1 cellular context compared by ENCODE assay signal in the genomic region with DNA sequence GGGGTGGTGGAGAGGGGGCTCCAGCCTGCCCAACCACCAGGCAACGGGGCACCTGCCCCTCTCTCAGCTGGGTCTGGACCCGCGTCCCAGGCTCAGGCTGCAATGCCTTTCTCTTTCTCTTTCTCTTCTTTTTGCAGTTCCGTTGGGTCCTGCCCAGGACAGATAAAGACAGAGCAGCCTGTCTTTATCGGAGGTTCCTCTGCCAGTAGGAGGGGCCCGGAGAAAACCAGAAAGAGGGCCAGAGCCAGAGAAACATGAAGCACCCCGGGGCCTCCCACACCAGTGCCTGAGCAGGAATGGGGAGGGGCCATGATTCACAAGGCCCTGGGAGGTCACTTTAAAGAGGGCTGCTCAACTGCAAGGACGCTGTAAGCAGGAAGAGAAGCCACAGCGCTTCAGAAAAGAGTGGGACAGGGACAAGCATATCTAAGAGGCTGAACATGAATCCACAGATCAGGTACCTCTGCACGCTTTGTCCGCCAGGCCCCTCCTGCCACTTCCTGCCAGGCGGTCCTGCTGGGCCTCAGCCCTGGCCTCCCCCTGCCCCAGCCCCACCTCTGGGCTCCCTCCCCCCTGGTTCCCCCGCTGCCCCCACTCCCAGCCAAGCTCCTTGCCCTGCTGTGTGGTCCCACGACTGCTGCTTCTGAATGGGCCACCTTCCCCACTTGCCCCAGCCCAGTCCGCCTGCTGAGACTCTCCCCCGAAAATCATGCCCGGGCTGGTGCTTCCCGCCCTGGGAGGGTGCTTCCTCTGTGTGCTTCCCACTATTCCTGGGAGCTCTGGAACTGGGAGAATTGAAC.
TF ChIP-seq lines count a peak whose summit lies in the region.

Gene APOBEC3C, plus strand, starts transcription at position 335 of the 800 bp plus-strand sequence. Its CDS starts 106 bp downstream, at position 441.

TF ChIP-seq in K562, 482 proteins besides CTCF, POLR2A, EP300 and RAD21 (continued from another document and continues in another):
- TF ChIP-seq, protein P1, sequence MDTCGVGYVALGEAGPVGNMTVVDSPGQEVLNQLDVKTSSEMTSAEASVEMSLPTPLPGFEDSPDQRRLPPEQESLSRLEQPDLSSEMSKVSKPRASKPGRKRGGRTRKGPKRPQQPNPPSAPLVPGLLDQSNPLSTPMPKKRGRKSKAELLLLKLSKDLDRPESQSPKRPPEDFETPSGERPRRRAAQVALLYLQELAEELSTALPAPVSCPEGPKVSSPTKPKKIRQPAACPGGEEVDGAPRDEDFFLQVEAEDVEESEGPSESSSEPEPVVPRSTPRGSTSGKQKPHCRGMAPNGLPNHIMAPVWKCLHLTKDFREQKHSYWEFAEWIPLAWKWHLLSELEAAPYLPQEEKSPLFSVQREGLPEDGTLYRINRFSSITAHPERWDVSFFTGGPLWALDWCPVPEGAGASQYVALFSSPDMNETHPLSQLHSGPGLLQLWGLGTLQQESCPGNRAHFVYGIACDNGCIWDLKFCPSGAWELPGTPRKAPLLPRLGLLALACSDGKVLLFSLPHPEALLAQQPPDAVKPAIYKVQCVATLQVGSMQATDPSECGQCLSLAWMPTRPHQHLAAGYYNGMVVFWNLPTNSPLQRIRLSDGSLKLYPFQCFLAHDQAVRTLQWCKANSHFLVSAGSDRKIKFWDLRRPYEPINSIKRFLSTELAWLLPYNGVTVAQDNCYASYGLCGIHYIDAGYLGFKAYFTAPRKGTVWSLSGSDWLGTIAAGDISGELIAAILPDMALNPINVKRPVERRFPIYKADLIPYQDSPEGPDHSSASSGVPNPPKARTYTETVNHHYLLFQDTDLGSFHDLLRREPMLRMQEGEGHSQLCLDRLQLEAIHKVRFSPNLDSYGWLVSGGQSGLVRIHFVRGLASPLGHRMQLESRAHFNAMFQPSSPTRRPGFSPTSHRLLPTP (IDR thresholded peaks at IDR 0.05; ENCODE audit: borderline replicate concordance, extremely low read depth, insufficient read length), result no peak
- no peak for TF ChIP-seq ATF1 (CRISPR knock-in tag; IDR thresholded peaks at IDR 0.05)
- TF ChIP-seq ATF1 (tag; IDR thresholded peaks at IDR 0.05), result 0 out of 2 replicates have a peak, but pooled peaks have one; percentile 18
- peak; percentile 44; the same call in 1 of the 2 replicates for TF ChIP-seq ELF1 (tag; IDR thresholded peaks at IDR 0.05)
- no peak for TF ChIP-seq GATAD2B (IDR thresholded peaks at IDR 0.05; ENCODE audit: borderline replicate concordance)
- peak; percentile 88 for TF ChIP-seq RNF2 (IDR thresholded peaks at IDR 0.05)
- peak; percentile 13 for TF ChIP-seq NEUROD1 (IDR thresholded peaks at IDR 0.05; ENCODE audit: borderline replicate concordance, low read depth, low read length, partially characterized antibody)
- TF ChIP-seq MTA2 (IDR thresholded peaks at IDR 0.05; ENCODE audit: low read depth), result peak; percentile 52
- no peak for TF ChIP-seq SP2 (IDR thresholded peaks at IDR 0.05; ENCODE audit: extremely low read depth, low read depth, low read length, poor library complexity, severe bottlenecking)
- TF ChIP-seq SOX6 (IDR thresholded peaks at IDR 0.05), result peak; percentile 76
- TF ChIP-seq, protein P2, sequence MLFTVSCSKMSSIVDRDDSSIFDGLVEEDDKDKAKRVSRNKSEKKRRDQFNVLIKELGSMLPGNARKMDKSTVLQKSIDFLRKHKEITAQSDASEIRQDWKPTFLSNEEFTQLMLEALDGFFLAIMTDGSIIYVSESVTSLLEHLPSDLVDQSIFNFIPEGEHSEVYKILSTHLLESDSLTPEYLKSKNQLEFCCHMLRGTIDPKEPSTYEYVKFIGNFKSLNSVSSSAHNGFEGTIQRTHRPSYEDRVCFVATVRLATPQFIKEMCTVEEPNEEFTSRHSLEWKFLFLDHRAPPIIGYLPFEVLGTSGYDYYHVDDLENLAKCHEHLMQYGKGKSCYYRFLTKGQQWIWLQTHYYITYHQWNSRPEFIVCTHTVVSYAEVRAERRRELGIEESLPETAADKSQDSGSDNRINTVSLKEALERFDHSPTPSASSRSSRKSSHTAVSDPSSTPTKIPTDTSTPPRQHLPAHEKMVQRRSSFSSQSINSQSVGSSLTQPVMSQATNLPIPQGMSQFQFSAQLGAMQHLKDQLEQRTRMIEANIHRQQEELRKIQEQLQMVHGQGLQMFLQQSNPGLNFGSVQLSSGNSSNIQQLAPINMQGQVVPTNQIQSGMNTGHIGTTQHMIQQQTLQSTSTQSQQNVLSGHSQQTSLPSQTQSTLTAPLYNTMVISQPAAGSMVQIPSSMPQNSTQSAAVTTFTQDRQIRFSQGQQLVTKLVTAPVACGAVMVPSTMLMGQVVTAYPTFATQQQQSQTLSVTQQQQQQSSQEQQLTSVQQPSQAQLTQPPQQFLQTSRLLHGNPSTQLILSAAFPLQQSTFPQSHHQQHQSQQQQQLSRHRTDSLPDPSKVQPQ (CRISPR knock-in tag; IDR thresholded peaks at IDR 0.05; ENCODE audit: borderline replicate concordance), result no peak
- peak; percentile 11; the same call in 1 of the 2 replicates for TF ChIP-seq GABPA (tag; conservative IDR thresholded peaks at IDR 0.05; ENCODE audit: low read depth)
- no peak for TF ChIP-seq ZNF766 (CRISPR knock-in tag; conservative IDR thresholded peaks at IDR 0.05)
- TF ChIP-seq ZNF121 (CRISPR knock-in tag; conservative IDR thresholded peaks at IDR 0.05), result no peak
- no peak for TF ChIP-seq GTF2A2 (tag; IDR thresholded peaks at IDR 0.05)
- peak in 1 of 2 experiments; percentile 54; a peak in 1 of 4 replicates for TF ChIP-seq TBL1XR1 (IDR thresholded peaks at IDR 0.05; ENCODE audit: low read length in 2 of 2)
- TF ChIP-seq ATF7 (IDR thresholded peaks at IDR 0.05), result peak; percentile 57
- TF ChIP-seq CCNT2 (IDR thresholded peaks at IDR 0.05; ENCODE audit: borderline replicate concordance, extremely low read depth, insufficient read length, low read depth, low read length), result no peak
- peak in 1 of 2 experiments; percentile 67; a peak in 1 of 4 replicates for TF ChIP-seq RCOR1 (IDR thresholded peaks at IDR 0.05; ENCODE audit: borderline replicate concordance in 1 of 2, low read depth in 2 of 2, low read length in 2 of 2)
- no peak for TF ChIP-seq CAMTA2 (CRISPR knock-in tag; conservative IDR thresholded peaks at IDR 0.05)
- no peak for TF ChIP-seq C11orf30 (IDR thresholded peaks at IDR 0.05; ENCODE audit: low read depth)
- TF ChIP-seq ARHGAP35 (IDR thresholded peaks at IDR 0.05; ENCODE audit: partially characterized antibody), result no peak
- no peak for TF ChIP-seq JUN (IDR thresholded peaks at IDR 0.05; ENCODE audit: borderline replicate concordance, low read depth, low read length)
- TF ChIP-seq JUN (CRISPR knock-in tag; IDR thresholded peaks at IDR 0.05; ENCODE audit: borderline replicate concordance), result no peak
- TF ChIP-seq, protein P3, sequence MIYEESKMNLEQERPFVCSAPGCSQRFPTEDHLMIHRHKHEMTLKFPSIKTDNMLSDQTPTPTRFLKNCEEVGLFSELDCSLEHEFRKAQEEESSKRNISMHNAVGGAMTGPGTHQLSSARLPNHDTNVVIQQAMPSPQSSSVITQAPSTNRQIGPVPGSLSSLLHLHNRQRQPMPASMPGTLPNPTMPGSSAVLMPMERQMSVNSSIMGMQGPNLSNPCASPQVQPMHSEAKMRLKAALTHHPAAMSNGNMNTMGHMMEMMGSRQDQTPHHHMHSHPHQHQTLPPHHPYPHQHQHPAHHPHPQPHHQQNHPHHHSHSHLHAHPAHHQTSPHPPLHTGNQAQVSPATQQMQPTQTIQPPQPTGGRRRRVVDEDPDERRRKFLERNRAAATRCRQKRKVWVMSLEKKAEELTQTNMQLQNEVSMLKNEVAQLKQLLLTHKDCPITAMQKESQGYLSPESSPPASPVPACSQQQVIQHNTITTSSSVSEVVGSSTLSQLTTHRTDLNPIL (CRISPR knock-in tag; IDR thresholded peaks at IDR 0.05), result no peak
- no peak for TF ChIP-seq NUFIP1 (IDR thresholded peaks at IDR 0.05; ENCODE audit: partially characterized antibody)
- peak; percentile 43 to 64; a peak in 3 of 4 replicates for TF ChIP-seq FOXK2 (conservative IDR thresholded peaks at IDR 0.05 in 1 of 2, IDR thresholded peaks at IDR 0.05 in 1 of 2; ENCODE audit: low read depth in 2 of 2)
- no peak for TF ChIP-seq NFATC3 (IDR thresholded peaks at IDR 0.05)
- TF ChIP-seq RBM34 (IDR thresholded peaks at IDR 0.05; ENCODE audit: borderline replicate concordance, insufficient read depth, low read length), result no peak
- TF ChIP-seq JUND (IDR thresholded peaks at IDR 0.05; ENCODE audit: borderline replicate concordance, low read depth, low read length), result peak; percentile 55; the same call in 1 of the 2 replicates
- TF ChIP-seq JUND (tag; IDR thresholded peaks at IDR 0.05; ENCODE audit: borderline replicate concordance, low read depth, low read length), result peak; percentile 46; the same call in 1 of the 3 replicates
- no peak for TF ChIP-seq ZNF175 (CRISPR knock-in tag; IDR thresholded peaks at IDR 0.05; ENCODE audit: low read depth)
- TF ChIP-seq PHF8 (IDR thresholded peaks at IDR 0.05; ENCODE audit: borderline replicate concordance, low read length), result peak; percentile 68; the same call in 1 of the 2 replicates
- TF ChIP-seq HMBOX1 (IDR thresholded peaks at IDR 0.05), result no peak
- TF ChIP-seq TAF7 (tag; IDR thresholded peaks at IDR 0.05), result peak; percentile 66
- no peak for TF ChIP-seq SPI1 (IDR thresholded peaks at IDR 0.05; ENCODE audit: borderline replicate concordance, low read depth, low read length)
- peak; percentile 23 for TF ChIP-seq HDAC3 (IDR thresholded peaks at IDR 0.05; ENCODE audit: borderline replicate concordance, partially characterized antibody)
- TF ChIP-seq BACH1 (tag; IDR thresholded peaks at IDR 0.05), result no peak
- no peak for TF ChIP-seq ELK3 (CRISPR knock-in tag; IDR thresholded peaks at IDR 0.05)
- TF ChIP-seq MAZ (CRISPR knock-in tag; conservative IDR thresholded peaks at IDR 0.05 in 1 of 2, IDR thresholded peaks at IDR 0.05 in 1 of 2), result peak in 1 of 2 experiments; percentile 71; a peak in 3 of 4 replicates
- no peak for TF ChIP-seq ATF6 (CRISPR knock-in tag; IDR thresholded peaks at IDR 0.05)
- TF ChIP-seq HMG20B (CRISPR knock-in tag; IDR thresholded peaks at IDR 0.05), result no peak
- peak; percentile 43; the same call in 1 of the 2 replicates for TF ChIP-seq EP400 (IDR thresholded peaks at IDR 0.05)
- TF ChIP-seq, protein P4, sequence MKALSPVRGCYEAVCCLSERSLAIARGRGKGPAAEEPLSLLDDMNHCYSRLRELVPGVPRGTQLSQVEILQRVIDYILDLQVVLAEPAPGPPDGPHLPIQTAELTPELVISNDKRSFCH (CRISPR knock-in tag; IDR thresholded peaks at IDR 0.05), result no peak
- TF ChIP-seq, protein P4 (tag; IDR thresholded peaks at IDR 0.05), result no peak
- no peak for TF ChIP-seq RAD51 (IDR thresholded peaks at IDR 0.05; ENCODE audit: borderline replicate concordance, low read depth)
- TF ChIP-seq HDAC8 (tag; IDR thresholded peaks at IDR 0.05), result no peak
- no peak for TF ChIP-seq REST (CRISPR knock-in tag; IDR thresholded peaks at IDR 0.05; ENCODE audit: low read depth)
